ENCODE assay signal across 8 cellular contexts in genomic region chr10:79826496-79827215, GRCh38. TPM values are rescaled to one million over a fixed set of nuclear protein-coding genes. Genes with fewer than 3 reads are reported as not detected.
DNase-seq lines count a peak whose midpoint lies in the region; ATAC-seq and TF ChIP-seq lines count a peak whose summit lies in the region.
"Not testable (repeated sequence)": the region's sequence is repeated elsewhere in the genome, so short reads cannot be mapped to it uniquely, and the experiment has no call there.

Gene NUTM2E, plus strand, starts transcription at chr10:79826739. Its CDS starts 15,002 bp downstream, at chr10:79841741.

- peak within 1 kb of the TSS; percentile 64 for H2AFZ ChIP-seq in mammary epithelial cell (ENCODE audit: low read depth, low read length)

- H3K36me3 ChIP-seq in mammary epithelial cell (ENCODE audit: insufficient read depth, low read length) = not testable (repeated sequence)

- H4K20me1 ChIP-seq in mammary epithelial cell (ENCODE audit: insufficient read depth, low read length) = not testable (repeated sequence)

- H3K4me2 ChIP-seq in mammary epithelial cell (ENCODE audit: insufficient read depth, low read depth, low read length) = peak within 1 kb of the TSS; percentile 51

- H3K4me1 Mint-ChIP-seq in activated B cell treated with CpG ODN at 0.5 μM for 24 hours = peaks cover 16% of the 10 kb centered on the region

- not testable (repeated sequence) for TF ChIP-seq CTCF in 22Rv1 (IDR thresholded peaks at IDR 0.05); activated B cell treated with CpG ODN at 0.5 μM for 24 hours (IDR thresholded peaks at IDR 0.05); mammary epithelial cell (conservative IDR thresholded peaks at IDR 0.05 in 1 of 2, IDR thresholded peaks at IDR 0.05 in 1 of 2; ENCODE audit: extremely low read depth in 1 of 2, insufficient read depth in 1 of 2, low read depth in 1 of 2, low read length in 2 of 2)

- dilution Hi-C loops in mammary epithelial cell (cut with HindIII; ENCODE audit: low sequenced_read_pairs) = not testable (repeated sequence)

- not testable (repeated sequence) for H3K27me3 Mint-ChIP-seq in activated B cell treated with CpG ODN at 0.5 μM for 24 hours

- ATAC-seq in GM18520 (IDR thresholded peaks at IDR 0.05; ENCODE audit: unreplicated experiment) = peak; percentile 91
- ATAC-seq in HG03025 (IDR thresholded peaks at IDR 0.05; ENCODE audit: low FRiP score, unreplicated experiment) = peak; percentile 95
- peak; percentile 87 for ATAC-seq in activated B cell treated with CpG ODN at 0.5 μM for 24 hours (ENCODE audit: low read depth)

- H3K9me3 ChIP-seq in mammary epithelial cell (replicated peaks; ENCODE audit: insufficient read depth, low read length) = not testable (repeated sequence)

- H3K36me3 Mint-ChIP-seq in activated B cell treated with CpG ODN at 0.5 μM for 24 hours (ENCODE audit: low read depth) = not testable (repeated sequence)

- BruUV-seq in mammary epithelial cell (replicated peaks; lab: Mats Ljungman, UMichigan) = TSS peak; percentile 23

- in situ Hi-C loops in mammary epithelial cell (cut with MboI; ENCODE audit: low sequenced_read_pairs in 2 of 2) = not testable (repeated sequence)

- H3K27ac Mint-ChIP-seq in activated B cell treated with CpG ODN at 0.5 μM for 24 hours = peak within 1 kb of the TSS; percentile 86

- H3K4me3 ChIP-seq in mammary epithelial cell (replicated peaks in 1 of 3; ENCODE audit: insufficient read depth in 1 of 3, low read depth in 2 of 3, low read length in 3 of 3) (peak within 1 kb of the TSS; percentile 36 to 58 (median 52)), skeletal muscle cell (ENCODE audit: low read depth, low read length) (peak within 1 kb of the TSS; percentile 56)

- WGBS in mammary epithelial cell (ENCODE audit: low coverage, missing lambda C conversion rate) = 0% methylated on average over 4 of the region's 78 CpGs

- not testable (repeated sequence) for H3K9ac ChIP-seq in mammary epithelial cell (ENCODE audit: insufficient read depth, low read length)

- peak within 1 kb of the TSS; percentile 88 for H3K4me3 Mint-ChIP-seq in activated B cell treated with CpG ODN at 0.5 μM for 24 hours

- not testable (repeated sequence) for H3K27me3 ChIP-seq in mammary epithelial cell (ENCODE audit: insufficient read depth, low read length)

- DNase-seq in NCI-H2107 (lab: John Stamatoyannopoulos, UW) = peak; percentile 2
- DNase-seq in activated B cell treated with CpG ODN at 0.5 μM for 24 hours = peak; percentile 73
- peak; percentile 82 for DNase-seq in mammary epithelial cell
- DNase-seq in iPS-NIHi11 (ENCODE audit: low spot score) = peak; percentile 55
- DNase-seq in skeletal muscle cell (ENCODE audit: low read depth) = peak; percentile 14

- H3K9me3 Mint-ChIP-seq in activated B cell treated with CpG ODN at 0.5 μM for 24 hours = not testable (repeated sequence)

- POLR2A ChIA-PET in activated B cell treated with CpG ODN at 0.5 μM for 24 hours (lab: Charles Lee) = not testable (repeated sequence)

- not testable (repeated sequence) for H3K4me1 ChIP-seq in mammary epithelial cell (ENCODE audit: insufficient read depth, low read length)

- H3K27ac ChIP-seq in 22Rv1 = peak within 1 kb of the TSS; percentile 85
- peak within 1 kb of the TSS; percentile 40 for H3K27ac ChIP-seq in mammary epithelial cell (ENCODE audit: insufficient read depth, low read depth, low read length)

- intact Hi-C loops in activated B cell treated with CpG ODN at 0.5 μM for 24 hours (cut with micrococcal nuclease) = loop anchor here (5.0 to 10.0 kb wide), 3 partner anchors 316 to 1802 kb away; partner anchors contain the start of genes ANXA11 and POLR3A
- intact Hi-C loops in mammary epithelial cell (cut with micrococcal nuclease) = not testable (repeated sequence)

- H3K79me2 ChIP-seq in mammary epithelial cell (ENCODE audit: insufficient read depth, low read length) = peaks cover 27% of the 10 kb centered on the region

- CTCF ChIA-PET in activated B cell treated with CpG ODN at 0.5 μM for 24 hours (lab: Charles Lee); mammary epithelial cell (lab: Charles Lee; ENCODE audit: low non-redundant PET): not testable (repeated sequence)

RNA-seq across cellular contexts. Expression of gene NUTM2E, which starts in this region (rescaled TPM):
- total RNA-seq in activated B cell treated with CpG ODN at 0.5 μM for 24 hours (0.44 and 0.58 TPM in 2 replicates), mammary epithelial cell (under 1 TPM in 1 of 2 donors, not detected in 1; 0.16 TPM)
- not detected for polyA plus RNA-seq in mammary epithelial cell
- not detected for polyA minus RNA-seq in mammary epithelial cell

Comparison
In these comparisons a context has a peak if more than half of its experiments do, and no peak if none do; other contexts are left out.
1. Peak in every context shown above with its lines: DNase-seq, ATAC-seq, H3K4me3 ChIP-seq and H3K27ac ChIP-seq.
2. Peak in DNase-seq and ATAC-seq in activated B cell treated with CpG ODN at 0.5 μM for 24 hours; RNA of the gene not detected or under 1 TPM.
3. Peak in DNase-seq, H3K4me3 ChIP-seq, H3K27ac ChIP-seq and H3K4me2 ChIP-seq in mammary epithelial cell; RNA of the gene not detected or under 1 TPM.
4. DNase-seq: peak in every context shown above with its lines; median percentile 82 in mammary epithelial cell; 73 in activated B cell treated with CpG ODN at 0.5 μM for 24 hours; 55 in iPS-NIHi11; 14 in skeletal muscle cell; 2 in NCI-H2107.